Comparison of ENCODE assay signal across 1 cellular context in the genomic region with DNA sequence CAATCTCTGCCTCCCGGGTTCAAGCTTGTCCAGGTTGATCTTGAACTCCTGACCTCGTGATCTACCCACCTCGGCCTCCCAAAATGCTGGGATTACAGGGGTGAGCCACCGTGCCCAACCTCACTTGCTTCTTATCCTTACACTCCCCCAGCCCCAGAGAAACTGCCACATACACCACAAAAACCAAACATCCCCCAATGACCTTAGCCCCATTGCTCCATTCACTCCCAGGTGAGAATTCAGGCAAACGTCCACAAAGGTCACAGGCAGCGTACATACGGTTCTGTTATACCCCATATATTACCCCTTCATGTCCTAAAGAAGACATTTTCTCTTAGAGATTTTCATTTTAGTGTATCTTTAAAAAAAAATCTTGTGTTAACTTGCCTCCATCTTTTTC.
TF ChIP-seq lines count a peak whose summit lies in the region.

No MANE protein-coding gene starts in this region.

TF ChIP-seq in liver, 16 proteins besides CTCF, POLR2A, EP300 and RAD21:
- TF ChIP-seq HNF4A (conservative IDR thresholded peaks at IDR 0.05) (peak in 1 of 2 donors; percentile 40), RXRA (IDR thresholded peaks at IDR 0.05) (peak; percentile 37 to 49)
TF ChIP-seq in liver: peak in this region for 2; not testable (repeated sequence) for 14.
